In the genomic region with DNA sequence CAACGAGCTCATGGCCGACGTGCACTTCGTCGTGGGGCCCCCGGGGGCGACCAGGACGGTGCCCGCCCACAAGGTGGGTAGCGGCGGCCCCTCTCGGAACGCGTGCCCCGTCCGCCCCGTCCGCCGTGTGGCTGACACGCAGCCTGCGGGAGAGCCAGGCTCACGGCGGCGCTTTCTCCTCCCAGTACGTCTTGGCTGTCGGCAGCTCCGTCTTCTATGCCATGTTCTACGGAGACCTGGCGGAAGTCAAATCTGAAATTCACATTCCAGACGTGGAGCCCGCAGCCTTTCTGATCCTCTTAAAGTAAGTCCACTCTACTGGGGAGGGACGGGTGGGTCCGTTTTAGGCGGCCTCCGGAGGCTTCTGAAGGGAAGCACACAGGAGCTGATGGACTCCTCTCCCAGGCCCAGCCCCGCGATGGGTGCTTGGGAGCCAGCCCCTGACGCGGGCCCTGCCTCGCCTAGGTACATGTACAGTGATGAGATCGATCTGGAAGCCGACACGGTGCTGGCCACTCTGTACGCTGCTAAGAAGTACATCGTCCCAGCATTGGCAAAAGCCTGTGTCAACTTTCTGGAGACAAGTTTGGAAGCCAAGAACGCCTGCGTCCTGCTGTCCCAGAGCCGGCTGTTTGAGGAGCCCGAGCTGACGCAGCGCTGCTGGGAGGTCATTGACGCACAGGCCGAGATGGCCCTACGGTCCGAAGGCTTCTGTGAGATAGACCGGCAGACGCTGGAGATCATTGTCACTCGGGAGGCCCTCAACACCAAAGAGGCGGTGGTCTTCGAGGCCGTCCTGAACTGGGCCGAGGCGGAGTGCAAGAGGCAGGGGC, we compare ENCODE assay signal across 8 cellular contexts. TPM values are rescaled to one million over a fixed set of nuclear protein-coding genes. Genes with fewer than 3 reads are reported as not detected.
DNase-seq lines count a peak whose midpoint lies in the region; ATAC-seq and TF ChIP-seq lines count a peak whose summit lies in the region.

No MANE protein-coding gene starts in this region.

- H3K23ac ChIP-seq in IMR-90 (ENCODE audit: low read depth, low read length): peak overlapping the region; percentile 82; the same call in 1 of the 2 replicates

- in situ Hi-C loops in IMR-90 (cut with MboI; ENCODE audit: low sequenced_read_pairs): no loop called here

- peak overlapping the region; percentile 81 for H3K4me2 ChIP-seq in IMR-90 (ENCODE audit: low read depth, low read length)

- H4K91ac ChIP-seq in IMR-90 (ENCODE audit: insufficient read depth, low read depth, low read length): no peak overlapping the region; the same call in 1 of the 2 replicates

- peaks cover 7% of the 10 kb centered on the region; the same call in 1 of the 2 replicates for H3K4me1 ChIP-seq in IMR-90 (ENCODE audit: control insufficient read depth, insufficient read depth, low read length)

- peaks cover 45 to 69% of the 10 kb centered on the region in 2 experiments for H3K79me1 ChIP-seq in IMR-90 (ENCODE audit: low read depth in 1 of 2, low read length in 2 of 2)

- H4K20me1 ChIP-seq in IMR-90 (ENCODE audit: insufficient read depth, low read length): peaks cover 9% of the 10 kb centered on the region

- no peaks in the 10 kb centered on the region for H3K9me3 ChIP-seq in IMR-90 (ENCODE audit: control insufficient read depth, insufficient read depth, low read length)

- no peak overlapping the region for H2BK20ac ChIP-seq in IMR-90 (ENCODE audit: low read depth, low read length)

- no peak for TF ChIP-seq RAD21 in IMR-90 (IDR thresholded peaks at IDR 0.05; ENCODE audit: low read length)

- POLR2A ChIA-PET in IMR-90 (lab: Charles Lee; ENCODE audit: unreplicated experiment): no interaction called here

- H2BK120ac ChIP-seq in IMR-90 (ENCODE audit: low read depth, low read length): 0 out of 2 replicates have a peak overlapping the region, but pooled peaks have one; percentile 6

- intact Hi-C loops in IMR-90 (cut with micrococcal nuclease): no loop called here

- no peak overlapping the region for H2BK15ac ChIP-seq in IMR-90 (ENCODE audit: low read depth, low read length)

- BruUV-seq in IMR-90 (replicated peaks; lab: Mats Ljungman, UMichigan): no TSS peak

- peak overlapping the region; percentile 94 for H2AFZ ChIP-seq in IMR-90 (replicated peaks; ENCODE audit: low read length, poor library complexity)

- 38% methylated on average over 43 of the region's 63 CpGs; no CpG with 5 or more reads in 1 of the 2 experiments for WGBS in IMR-90 (ENCODE audit: extremely low coverage in 2 of 2, insufficient read length in 1 of 2), 2 experiments

- no peak for TF ChIP-seq CTCF in IMR-90 (conservative IDR thresholded peaks at IDR 0.05; ENCODE audit: low read depth, low read length)
- TF ChIP-seq CTCF in choroid plexus epithelial cell (conservative IDR thresholded peaks at IDR 0.05; ENCODE audit: low read depth, low read length): no peak

- peak overlapping the region; percentile 68 for H3K14ac ChIP-seq in IMR-90 (replicated peaks; ENCODE audit: low read depth, low read length)

- H4K5ac ChIP-seq in IMR-90 (ENCODE audit: low read depth, low read length): no peak overlapping the region

- peak overlapping the region; percentile 35 for H3K27ac ChIP-seq in IMR-90 (ENCODE audit: insufficient read depth, low read length)

- H3K27me3 ChIP-seq in IMR-90 (ENCODE audit: control insufficient read depth, insufficient read depth, low read length): no peaks in the 10 kb centered on the region

- peaks cover 38% of the 10 kb centered on the region for H3K36me3 ChIP-seq in IMR-90 (ENCODE audit: control insufficient read depth, insufficient read depth, low read length)

- CTCF ChIA-PET in IMR-90 (lab: Yijun Ruan, JAX): no interaction called here

- H2AK5ac ChIP-seq in IMR-90 (ENCODE audit: low read depth, low read length): peak overlapping the region; percentile 64

- H3K9ac ChIP-seq in IMR-90 (ENCODE audit: low read depth, low read length): peak overlapping the region; percentile 40

- peak; percentile 10 for ATAC-seq in IMR-90 (ENCODE audit: low read depth)
- no peak for ATAC-seq in HG03460 (IDR thresholded peaks at IDR 0.05; ENCODE audit: unreplicated experiment)
- ATAC-seq in HG03175 (IDR thresholded peaks at IDR 0.05; ENCODE audit: unreplicated experiment): no peak

- peak overlapping the region; percentile 74 for H3K4ac ChIP-seq in IMR-90 (ENCODE audit: low read depth, low read length)

- peak overlapping the region; percentile 61 for H3K4me3 ChIP-seq in IMR-90 (ENCODE audit: insufficient read depth, low read depth, low read length)
- peak overlapping the region; percentile 69 for H3K4me3 ChIP-seq in choroid plexus epithelial cell (ENCODE audit: low read depth, low read length)

- H2AK9ac ChIP-seq in IMR-90 (replicated peaks; ENCODE audit: low read depth, low read length, poor library complexity): peak overlapping the region; percentile 77

- dilution Hi-C loops in IMR-90 (cut with HindIII; ENCODE audit: low sequenced_read_pairs, unreplicated experiment): no loop called here

- H3K56ac ChIP-seq in IMR-90 (ENCODE audit: extremely low read depth, insufficient read depth, low read length): no peak overlapping the region; the same call in 1 of the 2 replicates

- H3K18ac ChIP-seq in IMR-90 (ENCODE audit: low read depth, low read length): no peak overlapping the region

- H2BK5ac ChIP-seq in IMR-90 (ENCODE audit: low read depth, low read length, poor library complexity, severe bottlenecking): peak overlapping the region; percentile 60

- no peak for TF ChIP-seq POLR2A in IMR-90 (IDR thresholded peaks at IDR 0.05; ENCODE audit: low read depth, low read length)

- H4K8ac ChIP-seq in IMR-90 (ENCODE audit: low read depth in 2 of 2, low read length in 2 of 2): peak overlapping the region; percentile 58 to 59; a peak in 2 of 4 replicates

- DNase-seq in AG08396 (ENCODE audit: low spot score) (peak; percentile 62), IMR-90 (peak; percentile 26), choroid plexus epithelial cell (ENCODE audit: low read depth) (peak; percentile 50), midbrain (lab: John Stamatoyannopoulos, UW) (peak; percentile 15), OCI-M2 (lab: John Stamatoyannopoulos, UW; ENCODE audit: unreplicated experiment) (no peak)
- DNase-seq in activated naive CD4-positive, alpha-beta T cell treated with anti-CD3 and anti-CD28 coated beads, Interleukin-2, amount 50 U/mL, for 16 hours: no peak

- peaks cover 15% of the 10 kb centered on the region; the same call in 1 of the 2 replicates for H3K9me1 ChIP-seq in IMR-90 (ENCODE audit: insufficient read depth, low read length)

TF ChIP-seq in IMR-90, 13 proteins besides CTCF, POLR2A, EP300 and RAD21:
- no peak for TF ChIP-seq ELK1 (IDR thresholded peaks at IDR 0.05; ENCODE audit: borderline replicate concordance, low read depth, low read length)
- TF ChIP-seq FOS (IDR thresholded peaks at IDR 0.05; ENCODE audit: low read depth, low read length): no peak
- no peak for TF ChIP-seq USF2 (IDR thresholded peaks at IDR 0.05; ENCODE audit: low read depth, low read length)
- TF ChIP-seq CEBPB (IDR thresholded peaks at IDR 0.05; ENCODE audit: low read depth, low read length): no peak
- TF ChIP-seq MAFK (IDR thresholded peaks at IDR 0.05; ENCODE audit: low read depth, low read length): no peak
- no peak for TF ChIP-seq NFE2L2 (IDR thresholded peaks at IDR 0.05; ENCODE audit: low read depth, low read length)
- TF ChIP-seq BHLHE40 (IDR thresholded peaks at IDR 0.05; ENCODE audit: low read depth, low read length): no peak; the same call in 1 of the 2 replicates
- TF ChIP-seq CHD1 (IDR thresholded peaks at IDR 0.05; ENCODE audit: low read depth, low read length): no peak
- no peak for TF ChIP-seq MXI1 (IDR thresholded peaks at IDR 0.05; ENCODE audit: borderline replicate concordance, low read depth, low read length)
- TF ChIP-seq SMC3 (IDR thresholded peaks at IDR 0.05; ENCODE audit: low read depth, low read length): no peak
- TF ChIP-seq RFX5 (IDR thresholded peaks at IDR 0.05; ENCODE audit: low read depth, low read length): no peak
- no peak for TF ChIP-seq MAZ (IDR thresholded peaks at IDR 0.05; ENCODE audit: borderline replicate concordance, low read depth, low read length)
- TF ChIP-seq RCOR1 (IDR thresholded peaks at IDR 0.05; ENCODE audit: insufficient replicate concordance, low read length): no peak

RNA-seq across cellular contexts. Expression of gene BTBD6, which starts 1.1 kb away (rescaled TPM):
- 31.4 and 43.9 TPM in 2 replicates for total RNA-seq in IMR-90 (2012; rRNA removed)
- polyA plus RNA-seq in IMR-90 (2012; rRNA removed): 33.9 and 37.4 TPM in 2 replicates
- 41.8 and 43.5 TPM in 2 replicates for polyA plus RNA-seq in IMR-90 (2012; cell fraction: cytosol; rRNA removed)
- 99.5 and 153 TPM in 2 replicates for polyA plus RNA-seq in IMR-90 (2012; cell fraction: nucleus; rRNA removed; ENCODE audit: low replicate concordance)

RNA-seq across cellular contexts. Expression of gene BRF1, which starts 51.4 kb away (rescaled TPM):
- total RNA-seq in IMR-90 (2012; rRNA removed): 12.4 and 13.3 TPM in 2 replicates
- polyA plus RNA-seq in IMR-90 (2012; rRNA removed): 16.4 and 16.7 TPM in 2 replicates
- polyA plus RNA-seq in IMR-90 (2012; cell fraction: cytosol; rRNA removed): 13.5 and 19.0 TPM in 2 replicates
- 44.2 and 86.6 TPM in 2 replicates for polyA plus RNA-seq in IMR-90 (2012; cell fraction: nucleus; rRNA removed; ENCODE audit: low replicate concordance)

Comparison
In these comparisons a context has a peak if more than half of its experiments do, and no peak if none do; other contexts are left out.
1. DNase-seq: peak in AG08396 (single experiment), IMR-90 (single experiment), choroid plexus epithelial cell (single experiment) and midbrain (single experiment); none in OCI-M2 (single experiment) and activated naive CD4-positive, alpha-beta T cell treated with anti-CD3 and anti-CD28 coated beads, Interleukin-2, amount 50 U/mL, for 16 hours (single experiment).